In the genomic region with DNA sequence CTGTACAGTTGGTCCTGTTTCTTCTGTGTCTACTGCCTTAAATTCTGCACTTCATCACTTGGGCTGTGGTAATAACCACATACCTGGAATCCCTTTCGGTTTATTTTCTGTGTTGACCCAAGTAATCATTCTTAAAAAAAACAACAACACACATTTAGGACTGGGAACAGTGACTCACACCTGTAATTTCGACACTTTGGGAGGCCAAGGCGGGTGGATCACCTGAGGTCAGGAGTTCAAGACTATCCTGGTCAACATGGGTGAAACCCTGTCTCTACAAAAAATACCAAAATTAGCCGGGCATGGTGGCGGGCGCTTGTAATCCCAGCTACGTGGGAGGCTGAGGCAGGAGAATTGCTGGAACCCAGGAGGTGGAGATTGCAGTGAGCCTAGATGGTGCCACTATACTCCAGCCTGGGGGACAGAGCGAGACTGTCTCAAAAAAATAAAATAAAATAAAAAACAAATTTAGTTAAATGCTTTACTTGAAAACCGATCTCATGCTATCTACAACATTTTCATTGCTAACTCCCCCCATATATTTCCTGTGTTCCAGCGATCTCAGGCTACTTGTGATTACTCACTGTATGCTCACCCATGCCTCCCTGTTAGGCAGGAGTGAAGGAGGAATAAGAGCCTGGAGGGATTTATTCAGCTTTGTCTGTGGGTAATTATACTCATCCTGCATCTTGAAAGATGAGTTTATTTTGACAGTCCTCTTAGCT, we compare ENCODE assay signal across 17 cellular contexts. TPM values are rescaled to one million over a fixed set of nuclear protein-coding genes. Genes with fewer than 3 reads are reported as not detected.
DNase-seq lines count a peak whose midpoint lies in the region; ATAC-seq and TF ChIP-seq lines count a peak whose summit lies in the region.
"Had no signal": no experiment of that assay in that cellular context is flagged by ENCODE, and none has a peak within 500 bp of the region (broad histone marks: within the 10 kb centered on the region; RNA-seq: fewer than 3 reads in every experiment).

No MANE protein-coding gene starts in this region.

- peak overlapping the region in 1 of 8 donors; percentile 7 for H3K4me3 Mint-ChIP-seq in CD4-positive, alpha-beta memory T cell
- H3K4me3 Mint-ChIP-seq: activated T-helper 1 cell treated with anti-CD3 and anti-CD28 coated beads, Interleukin-12 subunit alpha, Interleukin-12 subunit beta, Interleukin-2, Interleukin-4 antibody, amounts not matched to agents 30 ng/mL and 10 ng/mL and 1 ng/mL, durations not matched to agents 14 hours and 24 hours and 36 hours had no signal

- H3K4me1 Mint-ChIP-seq in CD4-positive, alpha-beta memory T cell, result peaks cover 36 to 64% (median 43%) of the 10 kb centered on the region in 4 donors

- H3K27ac ChIP-seq in HEK293 (ENCODE audit: extremely low read depth, low read depth, low read length), result peak overlapping the region; percentile 42; the same call in 1 of the 2 replicates
- peak overlapping the region; percentile 83 for H3K27ac ChIP-seq in RWPE2 (ENCODE audit: poor library complexity, severe bottlenecking)
- peak overlapping the region; percentile 58 for H3K27ac ChIP-seq in psoas muscle
- H3K27ac ChIP-seq in tibial artery, result no peak overlapping the region
- no peak overlapping the region for H3K27ac ChIP-seq in CD4-positive, alpha-beta memory T cell (ENCODE audit: low read depth, low read length)

- intact Hi-C loops in psoas muscle (cut with DNase I) (no loop called here), tibial artery (cut with DNase I; ENCODE audit: low total_unique reads) (no loop called here)
- intact Hi-C loops in CD4-positive, alpha-beta memory T cell (cut with micrococcal nuclease), result no loop called here

- no peak overlapping the region for H3K4me3 ChIP-seq in HEK293 (ENCODE audit: low read depth, low read length)
- no peak overlapping the region for H3K4me3 ChIP-seq in RWPE2 (ENCODE audit: severe bottlenecking)
- H3K4me3 ChIP-seq in psoas muscle, result no peak overlapping the region
- H3K4me3 ChIP-seq in tibial artery, result no peak overlapping the region
- no peak overlapping the region for H3K4me3 ChIP-seq in CD4-positive, alpha-beta memory T cell (ENCODE audit: low read length in 2 of 2)

- 69 to 89% (median 81%) methylated on average over 10 of the region's 10 CpGs for WGBS in psoas muscle, 3 donors

- no peaks in the 10 kb centered on the region for H3K9me3 Mint-ChIP-seq in CD4-positive, alpha-beta memory T cell
- H3K9me3 Mint-ChIP-seq: activated T-helper 1 cell treated with anti-CD3 and anti-CD28 coated beads, Interleukin-12 subunit alpha, Interleukin-12 subunit beta, Interleukin-2, Interleukin-4 antibody, amounts not matched to agents 30 ng/mL and 10 ng/mL and 1 ng/mL, durations not matched to agents 14 hours and 24 hours and 36 hours had no signal

- no peaks in the 10 kb centered on the region for H3K27me3 Mint-ChIP-seq in CD4-positive, alpha-beta memory T cell

- POLR2A ChIA-PET in HEK293 (lab: Yijun Ruan, JAX), result interaction anchor here (1.0 kb wide), 1 partner anchor 17 kb away, joined by 3 read pairs; no protein-coding TSS in a partner anchor
- POLR2A ChIA-PET in CD4-positive, alpha-beta memory T cell (lab: Charles Lee; ENCODE audit: partially characterized antibody), result no interaction called here

- H3K4me1 ChIP-seq in HEK293 (ENCODE audit: control insufficient read depth, insufficient read depth, low read length), result peaks cover 19% of the 10 kb centered on the region
- H3K4me1 ChIP-seq in RWPE2 (ENCODE audit: insufficient read depth, poor library complexity, severe bottlenecking), result peaks cover 78% of the 10 kb centered on the region
- H3K4me1 ChIP-seq in psoas muscle, result peaks cover 75% of the 10 kb centered on the region
- H3K4me1 ChIP-seq in tibial artery, result peaks cover 0 to 63% (median 16%) of the 10 kb centered on the region in 4 donors
- no peaks in the 10 kb centered on the region for H3K4me1 ChIP-seq in CD4-positive, alpha-beta memory T cell (ENCODE audit: insufficient read depth, low read length)

- peak overlapping the region in 1 of 7 donors; percentile 27 for H3K27ac Mint-ChIP-seq in CD4-positive, alpha-beta memory T cell
- H3K27ac Mint-ChIP-seq: activated T-helper 1 cell treated with anti-CD3 and anti-CD28 coated beads, Interleukin-12 subunit alpha, Interleukin-12 subunit beta, Interleukin-2, Interleukin-4 antibody, amounts not matched to agents 30 ng/mL and 10 ng/mL and 1 ng/mL, durations not matched to agents 14 hours and 24 hours and 36 hours had no signal

- H3K36me3 ChIP-seq in HEK293 (ENCODE audit: control insufficient read depth in 2 of 2, insufficient read depth in 1 of 2, low read length in 2 of 2) (no peaks in the 10 kb centered on the region), RWPE2 (ENCODE audit: low read depth) (0 out of 2 replicates have a peak, but pooled peaks cover 16% of the 10 kb centered on the region), psoas muscle (ENCODE audit: insufficient read depth in 1 of 2, low read depth in 1 of 2) (no peaks in the 10 kb centered on the region), tibial artery (no peaks in the 10 kb centered on the region)
- no peaks in the 10 kb centered on the region for H3K36me3 ChIP-seq in CD4-positive, alpha-beta memory T cell (ENCODE audit: insufficient read depth, low read length)

- peak; percentile 80 for ATAC-seq in RWPE2 (ENCODE audit: low read depth)
- peak; percentile 31 for ATAC-seq in esophagus mucosa
- peak; percentile 40 to 71 (median 50) for ATAC-seq in psoas muscle

- TF ChIP-seq CTCF in HEK293 (tag by site-specific recombination; IDR thresholded peaks at IDR 0.05) (no peak), RWPE2 (IDR thresholded peaks at IDR 0.05; ENCODE audit: poor library complexity, severe bottlenecking) (no peak), psoas muscle (IDR thresholded peaks at IDR 0.05) (no peak), tibial artery (IDR thresholded peaks at IDR 0.05) (no peak)

- no peaks in the 10 kb centered on the region for H3K27me3 ChIP-seq in RWPE2 (ENCODE audit: insufficient read depth, poor library complexity, severe bottlenecking)
- H3K27me3 ChIP-seq in psoas muscle (ENCODE audit: insufficient read depth in 3 of 3, low read length in 2 of 3), result no peaks in the 10 kb centered on the region
- H3K27me3 ChIP-seq in tibial artery, result no peaks in the 10 kb centered on the region
- H3K27me3 ChIP-seq in CD4-positive, alpha-beta memory T cell (ENCODE audit: insufficient read depth, low read length), result no peaks in the 10 kb centered on the region

- CTCF ChIA-PET in HEK293 (lab: Yijun Ruan, JAX), result interaction anchor here (0.6 to 1.0 kb wide), 4 partner anchors 15 to 61 kb away, joined by 3 to 5 read pairs (median 3); no protein-coding TSS in a partner anchor
- CTCF ChIA-PET in CD4-positive, alpha-beta memory T cell (lab: Charles Lee; ENCODE audit: partially characterized antibody), result no interaction called here

- no peaks in the 10 kb centered on the region for H3K36me3 Mint-ChIP-seq in CD4-positive, alpha-beta memory T cell

- H3K9me3 ChIP-seq in HEK293 (ENCODE audit: control insufficient read depth, insufficient read depth, low read depth, low read length) (no peaks in the 10 kb centered on the region), RWPE2 (ENCODE audit: severe bottlenecking) (no peaks in the 10 kb centered on the region), psoas muscle (no peaks in the 10 kb centered on the region), tibial artery (no peaks in the 10 kb centered on the region)
- H3K9me3 ChIP-seq in CD4-positive, alpha-beta memory T cell (ENCODE audit: control insufficient read depth in 1 of 2, low read length in 2 of 2), result no peaks in the 10 kb centered on the region

- DNase-seq in RWPE2 (ENCODE audit: low spot score) (no peak), psoas muscle (no peak), NOMO-1 treated with DMSO at 0.1 percent for 48 hours (lab: John Stamatoyannopoulos, UW; ENCODE audit: unreplicated experiment) (no peak), tibial artery (no peak)
- DNase-seq in CD4-positive, alpha-beta memory T cell, result no peak
- DNase-seq: activated CD4-positive, CD25-positive, alpha-beta regulatory T cell; central memory CD4-positive, alpha-beta T cell; DMS79 treated with DMSO at 0.1 percent for 48 hours; foreskin melanocyte; left ventricle myocardium superior; NCI-H2081; occipital lobe; Right ventricle myocardium superior; stimulated activated naive CD4-positive, alpha-beta T cell treated with Interleukin-2 at 50 U/mL for 16 hours had no signal

TF ChIP-seq in HEK293, 187 proteins besides CTCF, POLR2A, EP300 and RAD21 (continues in another document):
- TF ChIP-seq, protein P1, sequence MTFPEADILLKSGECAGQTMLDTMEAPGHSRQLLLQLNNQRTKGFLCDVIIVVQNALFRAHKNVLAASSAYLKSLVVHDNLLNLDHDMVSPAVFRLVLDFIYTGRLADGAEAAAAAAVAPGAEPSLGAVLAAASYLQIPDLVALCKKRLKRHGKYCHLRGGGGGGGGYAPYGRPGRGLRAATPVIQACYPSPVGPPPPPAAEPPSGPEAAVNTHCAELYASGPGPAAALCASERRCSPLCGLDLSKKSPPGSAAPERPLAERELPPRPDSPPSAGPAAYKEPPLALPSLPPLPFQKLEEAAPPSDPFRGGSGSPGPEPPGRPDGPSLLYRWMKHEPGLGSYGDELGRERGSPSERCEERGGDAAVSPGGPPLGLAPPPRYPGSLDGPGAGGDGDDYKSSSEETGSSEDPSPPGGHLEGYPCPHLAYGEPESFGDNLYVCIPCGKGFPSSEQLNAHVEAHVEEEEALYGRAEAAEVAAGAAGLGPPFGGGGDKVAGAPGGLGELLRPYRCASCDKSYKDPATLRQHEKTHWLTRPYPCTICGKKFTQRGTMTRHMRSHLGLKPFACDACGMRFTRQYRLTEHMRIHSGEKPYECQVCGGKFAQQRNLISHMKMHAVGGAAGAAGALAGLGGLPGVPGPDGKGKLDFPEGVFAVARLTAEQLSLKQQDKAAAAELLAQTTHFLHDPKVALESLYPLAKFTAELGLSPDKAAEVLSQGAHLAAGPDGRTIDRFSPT (tag by site-specific recombination; IDR thresholded peaks at IDR 0.05), result 0 out of 2 replicates have a peak, but pooled peaks have one; percentile 21
- TF ChIP-seq, protein P2, sequence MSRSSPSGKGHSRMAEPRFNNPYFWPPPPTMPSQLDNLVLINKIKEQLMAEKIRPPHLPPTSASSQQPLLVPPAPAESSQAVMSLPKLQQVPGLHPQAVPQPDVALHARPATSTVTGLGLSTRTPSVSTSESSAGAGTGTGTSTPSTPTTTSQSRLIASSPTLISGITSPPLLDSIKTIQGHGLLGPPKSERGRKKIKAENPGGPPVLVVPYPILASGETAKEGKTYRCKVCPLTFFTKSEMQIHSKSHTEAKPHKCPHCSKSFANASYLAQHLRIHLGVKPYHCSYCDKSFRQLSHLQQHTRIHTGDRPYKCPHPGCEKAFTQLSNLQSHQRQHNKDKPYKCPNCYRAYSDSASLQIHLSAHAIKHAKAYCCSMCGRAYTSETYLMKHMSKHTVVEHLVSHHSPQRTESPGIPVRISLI (tag by site-specific recombination; IDR thresholded peaks at IDR 0.05), result peak; percentile 60; the same call in 1 of the 2 replicates
- no peak for TF ChIP-seq ZNF426 (tag by site-specific recombination; IDR thresholded peaks at IDR 0.05)
- no peak for TF ChIP-seq ZNF626 (tag by site-specific recombination; IDR thresholded peaks at IDR 0.05)

RNA-seq across cellular contexts. Expression of a gene that starts 18.2 kb away (rescaled TPM):
- 125 TPM for total RNA-seq in esophagus mucosa
- 100 to 1,000 TPM in 1 of 4 donors, 10 to 100 TPM in 3; 25.3 to 136 (median 46.4) TPM for total RNA-seq in psoas muscle
- polyA plus RNA-seq in psoas muscle, result 10 to 100 TPM; 13.5 to 33.4 (median 21.9) TPM
- total RNA-seq in CD4-positive, alpha-beta memory T cell, result 10 to 100 TPM; 24.8 to 30.9 TPM
- 10 to 100 TPM; 25.2 to 26.5 TPM for polyA plus RNA-seq in CD4-positive, alpha-beta memory T cell

Comparison
In these comparisons a context has a peak if more than half of its experiments do, and no peak if none do; other contexts are left out.
1. H3K27ac ChIP-seq: peak in HEK293 (single experiment), RWPE2 (single experiment) and psoas muscle (single experiment); none in tibial artery (0 of 2) and CD4-positive, alpha-beta memory T cell (single experiment).
2. Peak in every context shown above with its lines, with median percentiles within 50 percentile points of each other: ATAC-seq.